9 cellular contexts compared by ENCODE assay signal in genomic region chr14:73549889-73550524, GRCh38. TPM values are rescaled to one million over a fixed set of nuclear protein-coding genes. Genes with fewer than 3 reads are reported as not detected.
"Had no signal": no experiment of that assay in that cellular context is flagged by ENCODE, and none has a peak within 500 bp of the region (broad histone marks: within the 10 kb centered on the region; RNA-seq: fewer than 3 reads in every experiment).

No MANE protein-coding gene starts in this region.

RNA-seq across cellular contexts. Expression of gene HEATR4, which starts 8.7 kb away (rescaled TPM):
- total RNA-seq: activated CD4-positive, alpha-beta T cell treated with anti-CD3 and anti-CD28 coated beads, Interleukin-2, amount 10 ng/mL, durations not matched to agents 7 days and 5 days; activated CD8-positive, alpha-beta T cell treated with anti-CD3 and anti-CD28 coated beads, Interleukin-2, amount 10 ng/mL, durations not matched to agents 7 days and 5 days; activated naive CD8-positive, alpha-beta T cell treated with anti-CD3 and anti-CD28 coated beads, Interleukin-2, amount 10 ng/mL, durations not matched to agents 7 days and 5 days; activated T-helper 2 cell treated with anti-CD3 and anti-CD28 coated beads, Interferon-gamma antibody, Interleukin-2, Interleukin-4, amounts not matched to agents 10 μg/mL and 5 μg/mL and 100 μg/mL, durations not matched to agents 14 hours and 24 hours and 36 hours; ascending aorta; LHCN-M2; NCI-H460; SJSA1 had no signal
- polyA plus RNA-seq: SK-N-SH had no signal
